In genomic region chr20:19934792-19935491, GRCh38 we compare ENCODE assay signal across 8 cellular contexts.
DNase-seq lines count a peak whose midpoint lies in the region; ATAC-seq and TF ChIP-seq lines count a peak whose summit lies in the region.

No MANE protein-coding gene starts in this region.

- CTCF ChIA-PET in RWPE1 (lab: Yijun Ruan, JAX): interaction anchor here (0.6 kb wide), 2 partner anchors 60 to 173 kb away, joined by 4 to 6 read pairs; no protein-coding TSS in a partner anchor

- intact Hi-C loops in heart left ventricle (cut with DNase I): loop anchor here in 4 of 10 donors (5.0 kb wide), 3 partner anchors 37 to 57 kb away; no protein-coding TSS in a partner anchor

- H3K36me3 Mint-ChIP-seq in IgD-negative memory B cell: no peaks in the 10 kb centered on the region

- H3K4me3 Mint-ChIP-seq in IgD-negative memory B cell: peak overlapping the region; percentile 62 to 95 (median 79)

- peaks cover 7 to 94% (median 66%) of the 10 kb centered on the region in 12 donors for H3K4me1 ChIP-seq in heart left ventricle
- peaks cover 29 to 43% (median 33%) of the 10 kb centered on the region in 3 donors for H3K4me1 ChIP-seq in skeletal muscle tissue (ENCODE audit: control insufficient read depth in 3 of 3, insufficient read depth in 3 of 3, low read length in 3 of 3)

- peak in 1 of 2 donors; percentile 24 for TF ChIP-seq POLR2A in heart left ventricle (IDR thresholded peaks at IDR 0.05)

- ATAC-seq in heart left ventricle: peak; percentile 55 to 79 (median 62)
- no peak for ATAC-seq in GM18498 (IDR thresholded peaks at IDR 0.05; ENCODE audit: unreplicated experiment)
- ATAC-seq in GM18519 (IDR thresholded peaks at IDR 0.05; ENCODE audit: low FRiP score, unreplicated experiment): no peak

- no peaks in the 10 kb centered on the region for H3K9me3 ChIP-seq in heart left ventricle
- H3K9me3 ChIP-seq in skeletal muscle tissue (ENCODE audit: control insufficient read depth in 3 of 3, low read length in 3 of 3): no peaks in the 10 kb centered on the region

- peaks cover 0 to 39% (median 0%) of the 10 kb centered on the region in 9 donors for H3K36me3 ChIP-seq in heart left ventricle
- H3K36me3 ChIP-seq in skeletal muscle tissue (ENCODE audit: control insufficient read depth in 3 of 3, insufficient read depth in 3 of 3, low read length in 3 of 3): peaks cover 5 to 12% (median 10%) of the 10 kb centered on the region in 3 donors

- DNase-seq in RWPE1 (ENCODE audit: low spot score) (peak; percentile 50), heart left ventricle (peak in 4 of 5 donors; percentile 69 to 82 (median 77)), NCI-H82 (lab: John Stamatoyannopoulos, UW) (no peak)
- no peak for DNase-seq in activated T-cell treated with anti-CD3 and anti-CD28 coated beads, Interleukin-2, amount 50 U/mL, for 1 hour

- no peaks in the 10 kb centered on the region for H3K9me3 Mint-ChIP-seq in IgD-negative memory B cell

- TF ChIP-seq CTCF in RWPE1 (conservative IDR thresholded peaks at IDR 0.05; ENCODE audit: low read depth) (no peak), heart left ventricle (IDR thresholded peaks at IDR 0.05) (no peak)

- H3K4me1 Mint-ChIP-seq in IgD-negative memory B cell: peaks cover 19 to 35% (median 29%) of the 10 kb centered on the region in 3 donors

- peak overlapping the region in 2 of 3 donors; percentile 51 to 74 for H3K9ac ChIP-seq in skeletal muscle tissue (ENCODE audit: low read depth in 1 of 3, low read length in 3 of 3)

- WGBS in heart left ventricle, 4 donors: 34 to 42% (median 37%) methylated on average over 13 of the region's 13 CpGs

- POLR2A ChIA-PET in RWPE1 (lab: Yijun Ruan, JAX; ENCODE audit: low non-redundant PET): interaction anchor here (2.0 kb wide), 1 partner anchor 40 kb away, joined by 10 read pairs; no protein-coding TSS in a partner anchor

- H3K27me3 Mint-ChIP-seq in IgD-negative memory B cell: peaks cover 3% of the 10 kb centered on the region

- peak overlapping the region; percentile 4 to 50 (median 33) for H3K27ac Mint-ChIP-seq in IgD-negative memory B cell

- H3K4me3 ChIP-seq in heart left ventricle (peak overlapping the region in 9 of 12 donors; percentile 25 to 55 (median 40)), skeletal muscle tissue (ENCODE audit: low read length in 3 of 3) (peak overlapping the region; percentile 44 to 70 (median 56))

- H3K27me3 ChIP-seq in heart left ventricle (no peaks in the 10 kb centered on the region), skeletal muscle tissue (ENCODE audit: control insufficient read depth in 3 of 3, insufficient read depth in 3 of 3, low read length in 3 of 3) (no peaks in the 10 kb centered on the region)

- peak overlapping the region; percentile 81 for H3K27ac ChIP-seq in RWPE1
- peak overlapping the region; percentile 7 to 90 (median 78) for H3K27ac ChIP-seq in heart left ventricle
- H3K27ac ChIP-seq in skeletal muscle tissue (ENCODE audit: low read depth, low read length): peak overlapping the region; percentile 85

Comparison
In these comparisons a context has a peak if more than half of its experiments do, and no peak if none do; other contexts are left out.
1. DNase-seq: peak in RWPE1 (single experiment) and heart left ventricle (4 of 5); none in activated T-cell treated with anti-CD3 and anti-CD28 coated beads, Interleukin-2, amount 50 U/mL, for 1 hour (single experiment) and NCI-H82 (single experiment).
2. ATAC-seq: peak in heart left ventricle (4 of 4); none in GM18498 (single experiment) and GM18519 (single experiment).
3. Peak in every context shown above with its lines, with median percentiles within 50 percentile points of each other: H3K27ac ChIP-seq.